19 cellular contexts compared by ENCODE assay signal in the genomic region with DNA sequence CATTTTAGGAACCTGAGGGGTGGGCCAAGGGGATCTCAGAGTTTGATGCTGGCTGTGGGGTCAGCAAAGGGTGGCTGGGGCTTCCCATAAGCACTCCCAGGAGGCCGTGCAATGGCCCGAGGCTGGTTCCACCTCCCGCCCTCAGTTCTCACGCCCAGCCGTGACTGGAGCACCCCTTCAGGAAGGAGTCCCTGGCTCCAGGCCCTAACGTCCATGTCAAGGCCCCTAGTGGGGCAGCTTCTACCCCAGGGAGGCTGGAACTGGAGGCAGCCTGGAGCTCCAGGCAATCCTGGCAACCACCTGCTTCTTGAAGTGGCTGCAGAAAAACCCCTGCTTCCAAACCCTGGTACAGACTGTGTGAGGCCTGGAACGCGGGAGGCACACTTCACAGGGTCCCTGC.
"Had no signal": no experiment of that assay in that cellular context is flagged by ENCODE, and none has a peak within 500 bp of the region (broad histone marks: within the 10 kb centered on the region; RNA-seq: fewer than 3 reads in every experiment).

No MANE protein-coding gene starts in this region.

- H3K4me1 ChIP-seq: colonic mucosa, right lobe of liver had no signal

- H3K9ac ChIP-seq: parathyroid adenoma had no signal

- H3K27ac ChIP-seq: colonic mucosa, esophagus squamous epithelium, gastroesophageal sphincter, parathyroid adenoma, psoas muscle, right lobe of liver, skin epidermis, stomach, thoracic aorta, transverse colon had no signal

- ATAC-seq: gastroesophageal sphincter, left lobe of liver, psoas muscle, right lobe of liver had no signal

- H2AFZ ChIP-seq: parathyroid adenoma had no signal

- H3K4me3 ChIP-seq: colonic mucosa, esophagus squamous epithelium, gastroesophageal sphincter, psoas muscle, right lobe of liver, skin epidermis, stomach, thoracic aorta, transverse colon had no signal

- H3K9me3 ChIP-seq: colonic mucosa, esophagus squamous epithelium, gastroesophageal sphincter, psoas muscle, right lobe of liver, stomach, thoracic aorta, transverse colon had no signal

- H3K36me3 ChIP-seq: colonic mucosa, esophagus squamous epithelium, right lobe of liver, thoracic aorta, transverse colon had no signal

- H3K27me3 ChIP-seq: colonic mucosa, esophagus squamous epithelium, gastroesophageal sphincter, right lobe of liver, stomach, transverse colon had no signal

- DNase-seq: colonic mucosa; dermis blood vessel endothelial cell; esophagus squamous epithelium; foreskin fibroblast; glutamatergic neuron; islet precursor cell; retina; right lobe of liver; stimulated activated CD4-positive, alpha-beta T cell treated with anti-CD3 and anti-CD28 coated beads, Interleukin-12 subunit alpha, Interleukin-12 subunit beta, amount 100 ng/mL, for 4 hours; stimulated activated naive CD4-positive, alpha-beta T cell; stomach; substantia nigra; transverse colon had no signal
